9 cellular contexts compared by ENCODE assay signal in the genomic region with DNA sequence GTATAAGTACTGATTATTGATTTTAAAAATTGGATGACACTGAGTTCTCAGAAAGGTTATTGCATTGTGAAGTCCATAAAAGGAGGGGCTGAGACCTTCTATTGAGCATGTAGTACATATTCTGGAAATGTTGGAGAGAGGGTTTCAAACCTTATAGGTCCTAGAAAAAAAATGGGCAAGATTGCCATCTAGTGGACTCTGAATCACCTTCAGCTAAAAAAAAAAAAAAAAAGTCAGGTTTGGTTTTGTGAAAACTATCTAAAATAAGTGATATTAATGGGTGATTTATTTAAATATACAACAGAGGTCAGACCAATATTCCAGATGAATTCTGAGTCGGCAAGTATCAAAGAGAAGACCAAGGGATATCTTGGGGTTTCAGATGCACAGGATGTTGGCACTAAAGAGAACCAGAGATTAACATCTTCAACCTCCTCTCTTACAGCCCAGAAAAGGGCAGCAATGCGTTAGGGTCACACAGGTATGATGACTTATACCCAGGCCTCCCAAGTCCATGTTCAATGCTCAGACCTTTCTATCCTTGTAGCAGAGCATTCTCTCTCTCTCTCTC.
A peak's percentile ranks its signal among the peaks of the same experiment; 100 is the strongest.
DNase-seq lines count a peak whose midpoint lies in the region; ATAC-seq and TF ChIP-seq lines count a peak whose summit lies in the region.
"Had no signal": no experiment of that assay in that cellular context is flagged by ENCODE, and none has a peak within 500 bp of the region (broad histone marks: within the 10 kb centered on the region; RNA-seq: fewer than 3 reads in every experiment).

No MANE protein-coding gene starts in this region.

- H3K4me1 Mint-ChIP-seq in endodermal cell = peaks cover 12% of the 10 kb centered on the region

- no peak overlapping the region for H3K4me3 Mint-ChIP-seq in endodermal cell

- no peak overlapping the region for H3K27ac Mint-ChIP-seq in endodermal cell

- no peak overlapping the region for H3K4me2 ChIP-seq in smooth muscle cell

- H3K79me2 ChIP-seq in smooth muscle cell (ENCODE audit: low read depth) = no peaks in the 10 kb centered on the region

- H3K9me3 ChIP-seq in endodermal cell (ENCODE audit: control insufficient read depth, low read length) (no peaks in the 10 kb centered on the region), smooth muscle cell (replicated peaks; ENCODE audit: low read depth) (no peaks in the 10 kb centered on the region), tibial artery (no peaks in the 10 kb centered on the region)
- H3K9me3 ChIP-seq: HAP-1 had no signal

- no peaks in the 10 kb centered on the region for H3K36me3 Mint-ChIP-seq in endodermal cell (ENCODE audit: low read depth)

- H3K27ac ChIP-seq in endodermal cell (ENCODE audit: low read depth, low read length) (no peak overlapping the region), smooth muscle cell (ENCODE audit: low read depth) (no peak overlapping the region), tibial artery (no peak overlapping the region)

- H3K9ac ChIP-seq in endodermal cell (ENCODE audit: extremely low read depth, low read length, poor library complexity, severe bottlenecking) (no peak overlapping the region), smooth muscle cell (ENCODE audit: low read depth) (no peak overlapping the region)

- intact Hi-C loops in tibial artery (cut with DNase I; ENCODE audit: low total_unique reads) = no loop called here

- H3K4me1 ChIP-seq in endodermal cell (ENCODE audit: control insufficient read depth, insufficient read depth, low read length) (no peaks in the 10 kb centered on the region), smooth muscle cell (ENCODE audit: low read depth) (no peaks in the 10 kb centered on the region), tibial artery (no peaks in the 10 kb centered on the region)
- H3K4me1 ChIP-seq: HAP-1 had no signal

- H3K4me3 ChIP-seq in endodermal cell (ENCODE audit: low read length) (peak overlapping the region; percentile 43), smooth muscle cell (no peak overlapping the region), tibial artery (no peak overlapping the region)
- H3K4me3 ChIP-seq: HAP-1 had no signal

- H2AFZ ChIP-seq in smooth muscle cell (ENCODE audit: low read depth) = no peak overlapping the region

- H3K27me3 Mint-ChIP-seq in endodermal cell (ENCODE audit: insufficient read depth) = no peaks in the 10 kb centered on the region

- ATAC-seq in GM18508 (IDR thresholded peaks at IDR 0.05; ENCODE audit: insufficient read depth, unreplicated experiment) (peak; percentile 52), HG02840 (IDR thresholded peaks at IDR 0.05; ENCODE audit: low FRiP score, unreplicated experiment) (no peak)

- no peaks in the 10 kb centered on the region for H3F3A ChIP-seq in smooth muscle cell (ENCODE audit: low read depth)

- H4K20me1 ChIP-seq in smooth muscle cell (ENCODE audit: low read depth) = no peaks in the 10 kb centered on the region

- TF ChIP-seq CTCF in endodermal cell (conservative IDR thresholded peaks at IDR 0.05) (peak; percentile 81), smooth muscle cell (IDR thresholded peaks at IDR 0.05; ENCODE audit: borderline replicate concordance, insufficient read depth, poor library complexity, severe bottlenecking) (peak; percentile 47), tibial artery (IDR thresholded peaks at IDR 0.05) (peak in 1 of 2 experiments; percentile 28)

- DNase-seq in AG08395 (ENCODE audit: low spot score) (peak; percentile 18), NCI-H2227 treated with DMSO at 0.1 percent for 48 hours (lab: John Stamatoyannopoulos, UW) (peak; percentile 37), endodermal cell (no peak), smooth muscle cell (lab: John Stamatoyannopoulos, UW; ENCODE audit: unreplicated experiment) (no peak), tibial artery (no peak)
- no peak for DNase-seq in activated CD4-positive, CD25-positive, alpha-beta regulatory T cell (lab: John Stamatoyannopoulos, UW)

- no peaks in the 10 kb centered on the region for H3K9me3 Mint-ChIP-seq in endodermal cell

- WGBS in endodermal cell (ENCODE audit: insufficient coverage in 1 of 2, insufficient read length in 1 of 2), 2 experiments = 53 to 71% methylated on average over 1 to 2 of the region's 2 CpGs
- 50% methylated on average over 2 of the region's 2 CpGs for WGBS in smooth muscle cell (ENCODE audit: low lambda C conversion rate)

- no peaks in the 10 kb centered on the region for H3K27me3 ChIP-seq in endodermal cell (ENCODE audit: control insufficient read depth, insufficient read depth, low read length, poor library complexity, severe bottlenecking)
- peaks cover 5% of the 10 kb centered on the region for H3K27me3 ChIP-seq in smooth muscle cell (ENCODE audit: low read depth)
- no peaks in the 10 kb centered on the region for H3K27me3 ChIP-seq in tibial artery

- H3K36me3 ChIP-seq in endodermal cell (ENCODE audit: control insufficient read depth, insufficient read depth, low read length) (no peaks in the 10 kb centered on the region), smooth muscle cell (ENCODE audit: low read depth) (no peaks in the 10 kb centered on the region), tibial artery (no peaks in the 10 kb centered on the region)
- H3K36me3 ChIP-seq: HAP-1 had no signal

Comparison
In these comparisons a context has a peak if more than half of its experiments do, and no peak if none do; other contexts are left out.
1. DNase-seq: peak in AG08395 (single experiment) and NCI-H2227 treated with DMSO at 0.1 percent for 48 hours (single experiment); none in endodermal cell (single experiment), smooth muscle cell (single experiment), activated CD4-positive, CD25-positive, alpha-beta regulatory T cell (0 of 4) and tibial artery (0 of 2).